Comparison of ENCODE assay signal across 11 cellular contexts in the genomic region with DNA sequence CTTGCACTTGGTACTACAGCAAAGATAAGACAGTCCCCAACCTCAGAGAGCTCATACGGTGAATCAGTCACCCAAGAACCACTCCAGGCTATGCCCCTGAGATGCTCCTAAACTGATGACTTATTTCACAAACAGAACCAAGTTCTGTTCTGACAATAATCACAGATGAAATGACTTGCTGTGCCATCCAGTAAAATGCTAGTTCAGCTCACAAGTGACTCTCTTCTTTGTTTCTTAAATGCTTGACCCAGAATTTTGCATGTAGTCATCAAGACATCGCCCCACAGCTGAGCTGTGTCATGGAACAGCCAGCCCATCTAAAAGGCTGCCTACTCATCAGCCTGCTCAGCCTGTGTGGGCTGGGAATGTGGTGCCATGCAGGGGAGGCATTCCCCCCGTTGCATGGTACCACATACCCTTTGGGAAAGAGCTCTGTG. TPM values are rescaled to one million over a fixed set of nuclear protein-coding genes. Genes with fewer than 3 reads are reported as not detected.
A peak's percentile ranks its signal among the peaks of the same experiment; 100 is the strongest.
DNase-seq lines count a peak whose midpoint lies in the region; ATAC-seq and TF ChIP-seq lines count a peak whose summit lies in the region.
"Had no signal": no experiment of that assay in that cellular context is flagged by ENCODE, and none has a peak within 500 bp of the region (broad histone marks: within the 10 kb centered on the region; RNA-seq: fewer than 3 reads in every experiment).

No MANE protein-coding gene starts in this region.

- intact Hi-C loops in lower leg skin (cut with DNase I; ENCODE audit: low total_unique reads) = no loop called here

- H3F3A ChIP-seq in MM.1S (ENCODE audit: insufficient read depth, low read length) = no peaks in the 10 kb centered on the region

- H3K27me3 ChIP-seq in osteoblast (ENCODE audit: insufficient read depth, low read length) (no peaks in the 10 kb centered on the region), MM.1S (replicated peaks; ENCODE audit: insufficient read depth, low read length) (no peaks in the 10 kb centered on the region)
- H3K27me3 ChIP-seq: adrenal gland had no signal

- H4K20me1 ChIP-seq in osteoblast (ENCODE audit: insufficient read depth, low read length) (no peaks in the 10 kb centered on the region), MM.1S (ENCODE audit: insufficient read depth, low read length) (no peaks in the 10 kb centered on the region)

- no peak overlapping the region for H3K9ac ChIP-seq in MM.1S (ENCODE audit: low read length)

- H3K36me3 ChIP-seq in osteoblast (ENCODE audit: insufficient read depth, low read length) (no peaks in the 10 kb centered on the region), MM.1S (replicated peaks; ENCODE audit: insufficient read depth, low read length) (no peaks in the 10 kb centered on the region)
- H3K36me3 ChIP-seq: adrenal gland had no signal

- H3K9me2 ChIP-seq in MM.1S (replicated peaks; ENCODE audit: insufficient read depth, low read length) = no peaks in the 10 kb centered on the region

- WGBS in lower leg skin, 2 donors = 74 to 79% methylated on average over 3 of the region's 3 CpGs

- DNase-seq in osteoblast (ENCODE audit: insufficient read length, low spot score, missing footprints) (peak; percentile 69), lower leg skin (ENCODE audit: low spot score in 2 of 2) (no peak), hypothalamus (lab: John Stamatoyannopoulos, UW) (no peak), SW 1271 (lab: John Stamatoyannopoulos, UW) (no peak), MM.1S (no peak)
- DNase-seq: adrenal gland, DMS153 had no signal

- H2AFZ ChIP-seq in osteoblast (ENCODE audit: low read length) (peak overlapping the region; percentile 71), MM.1S (ENCODE audit: low read length) (no peak overlapping the region)

- H3K4me2 ChIP-seq in osteoblast (ENCODE audit: insufficient read depth, low read length) (peak overlapping the region; percentile 9), MM.1S (ENCODE audit: low read depth, low read length) (no peak overlapping the region)

- H3K27ac ChIP-seq in osteoblast (ENCODE audit: low read depth, low read length) (peak overlapping the region; percentile 5), MM.1S (ENCODE audit: low read length) (no peak overlapping the region)
- H3K27ac ChIP-seq: SK-N-MC had no signal

- no peak for TF ChIP-seq POLR2A in lower leg skin (IDR thresholded peaks at IDR 0.05)

- no peaks in the 10 kb centered on the region for H3K9me3 ChIP-seq in osteoblast (ENCODE audit: low read depth, low read length)
- no peaks in the 10 kb centered on the region for H3K9me3 ChIP-seq in MM.1S (replicated peaks; ENCODE audit: insufficient read depth, low read length)
- H3K9me3 ChIP-seq: adrenal gland had no signal

- peaks cover 18% of the 10 kb centered on the region for H3K4me1 ChIP-seq in osteoblast (ENCODE audit: insufficient read depth, low read length)
- peaks cover 3% of the 10 kb centered on the region for H3K4me1 ChIP-seq in MM.1S (ENCODE audit: low read length)

- peak; percentile 53 for ATAC-seq in GM18870 (IDR thresholded peaks at IDR 0.05; ENCODE audit: unreplicated experiment)
- ATAC-seq in GM21723 (IDR thresholded peaks at IDR 0.05; ENCODE audit: unreplicated experiment) = peak; percentile 51
- ATAC-seq in HG03571 (IDR thresholded peaks at IDR 0.05; ENCODE audit: unreplicated experiment) = peak; percentile 47

- no peak for TF ChIP-seq CTCF in osteoblast (IDR thresholded peaks at IDR 0.05; ENCODE audit: extremely low read depth, low read depth, low read length)
- TF ChIP-seq CTCF in lower leg skin (IDR thresholded peaks at IDR 0.05) = no peak
- no peak for TF ChIP-seq CTCF in MM.1S (IDR thresholded peaks at IDR 0.05; ENCODE audit: low read length)

- H3K79me2 ChIP-seq in osteoblast (ENCODE audit: insufficient read depth, low read length) (no peaks in the 10 kb centered on the region), MM.1S (ENCODE audit: low read length) (no peaks in the 10 kb centered on the region)

- H3K4me3 ChIP-seq in osteoblast (ENCODE audit: insufficient read depth, low read length) = no peak overlapping the region
- no peak overlapping the region for H3K4me3 ChIP-seq in lower leg skin (ENCODE audit: low read depth, poor library complexity, severe bottlenecking)
- no peak overlapping the region for H3K4me3 ChIP-seq in MM.1S (ENCODE audit: low read length)
- H3K4me3 ChIP-seq: adrenal gland, SK-N-MC had no signal

RNA-seq across cellular contexts. Expression of gene SLC19A2, which starts 6.1 kb away (rescaled TPM):
- total RNA-seq in osteoblast (8.5 and 10.5 TPM in 2 replicates), lower leg skin (10 to 100 TPM; 25.2 to 37.4 (median 35.1) TPM)
